10 cellular contexts compared by ENCODE assay signal in the genomic region with DNA sequence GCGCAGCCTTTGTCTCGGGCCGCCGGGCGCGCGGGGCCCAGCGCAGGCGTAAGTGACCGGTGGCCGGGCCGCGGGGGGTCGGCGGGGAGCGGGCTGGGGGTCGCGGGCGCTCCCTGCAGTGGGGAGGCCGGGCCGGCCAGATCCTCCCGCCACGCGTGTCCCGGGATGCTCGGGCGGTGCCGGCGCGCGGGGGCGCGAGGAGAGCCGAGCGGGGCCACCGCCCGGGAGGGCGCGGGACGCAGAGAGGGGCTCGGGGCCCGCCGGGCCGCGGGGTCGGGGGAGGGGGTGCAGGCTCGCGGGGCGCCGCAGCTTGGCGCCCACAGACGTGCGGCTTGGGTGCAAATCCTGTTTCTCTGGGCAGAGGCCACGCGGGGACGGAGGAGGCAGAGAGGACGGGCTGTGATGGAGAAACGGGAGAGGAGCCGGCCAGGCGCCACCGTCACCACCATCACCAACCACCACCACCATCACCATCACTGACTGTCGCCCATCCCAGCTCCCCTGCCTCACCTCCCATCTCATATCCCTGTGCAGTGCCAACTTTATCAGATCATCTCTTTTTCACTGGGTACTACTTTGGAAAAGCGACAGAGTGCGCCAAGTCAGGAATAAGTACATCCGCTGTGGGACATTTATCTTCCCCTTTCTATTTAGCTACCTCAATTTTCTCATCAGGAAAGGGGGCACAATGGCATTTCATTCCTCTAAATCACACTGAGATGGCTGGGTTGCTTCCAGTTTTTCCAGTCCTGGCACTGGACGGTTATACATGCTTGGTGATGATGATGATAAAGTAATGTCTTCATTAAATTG.
DNase-seq lines count a peak whose midpoint lies in the region; ATAC-seq and TF ChIP-seq lines count a peak whose summit lies in the region.
"Had no signal": no experiment of that assay in that cellular context is flagged by ENCODE, and none has a peak within 500 bp of the region (broad histone marks: within the 10 kb centered on the region; RNA-seq: fewer than 3 reads in every experiment).

No MANE protein-coding gene starts in this region.

- no peaks in the 10 kb centered on the region for H3K36me3 Mint-ChIP-seq in activated T-cell treated with anti-CD3 and anti-CD28 coated beads, Interleukin-2, amount 50 U/mL, for 4 hours (ENCODE audit: insufficient read depth)

- TF ChIP-seq EP300 in suprapubic skin (IDR thresholded peaks at IDR 0.05), result no peak

- no peaks in the 10 kb centered on the region for H3K4me1 ChIP-seq in Peyer's patch
- H3K4me1 ChIP-seq in iPS DF 6.9 (ENCODE audit: control insufficient read depth, insufficient read depth, low read length), result no peaks in the 10 kb centered on the region
- peaks cover 18% of the 10 kb centered on the region for H3K4me1 ChIP-seq in suprapubic skin

- peaks cover 0 to 10% of the 10 kb centered on the region in 2 donors for H3K27me3 ChIP-seq in Peyer's patch
- H3K27me3 ChIP-seq in iPS DF 6.9 (ENCODE audit: control insufficient read depth, insufficient read depth, low read length), result no peaks in the 10 kb centered on the region
- peaks cover 37% of the 10 kb centered on the region for H3K27me3 ChIP-seq in suprapubic skin

- WGBS in iPS DF 6.9 (ENCODE audit: insufficient coverage, insufficient read length), result no CpG with 5 or more reads among the region's 66 CpGs
- WGBS in suprapubic skin, result 6% methylated on average over 20 of the region's 66 CpGs

- no peaks in the 10 kb centered on the region for H3K9me3 Mint-ChIP-seq in activated T-cell treated with anti-CD3 and anti-CD28 coated beads, Interleukin-2, amount 50 U/mL, for 4 hours

- H3K27me3 Mint-ChIP-seq in activated T-cell treated with anti-CD3 and anti-CD28 coated beads, Interleukin-2, amount 50 U/mL, for 4 hours (ENCODE audit: low read depth), result peaks cover 45% of the 10 kb centered on the region

- TF ChIP-seq POLR2A in Peyer's patch (IDR thresholded peaks at IDR 0.05) (no peak), suprapubic skin (IDR thresholded peaks at IDR 0.05) (no peak)

- H3K4me1 Mint-ChIP-seq in activated T-cell treated with anti-CD3 and anti-CD28 coated beads, Interleukin-2, amount 50 U/mL, for 4 hours (ENCODE audit: low read depth), result peaks cover 13% of the 10 kb centered on the region

- H3K9me3 ChIP-seq in Peyer's patch (no peaks in the 10 kb centered on the region), iPS DF 6.9 (ENCODE audit: control insufficient read depth, insufficient read depth, low read length) (no peaks in the 10 kb centered on the region), suprapubic skin (no peaks in the 10 kb centered on the region)

- peak overlapping the region; percentile 25 to 53 (median 43) for H3K4me3 ChIP-seq in Peyer's patch
- H3K4me3 ChIP-seq in iPS DF 6.9 (ENCODE audit: low read length), result peak overlapping the region; percentile 50; the same call in 1 of the 2 replicates
- H3K4me3 ChIP-seq in suprapubic skin, result peak overlapping the region; percentile 55

- peak; percentile 29 to 45 for ATAC-seq in activated T-cell treated with anti-CD3 and anti-CD28 coated beads, Interleukin-2, amount 50 U/mL, for 4 hours

- TF ChIP-seq CTCF in Peyer's patch (IDR thresholded peaks at IDR 0.05), result no peak
- no peak for TF ChIP-seq CTCF in suprapubic skin (IDR thresholded peaks at IDR 0.05)

- no peak for DNase-seq in activated T-cell treated with anti-CD3 and anti-CD28 coated beads, Interleukin-2, amount 50 U/mL, for 4 hours
- DNase-seq in activated T-cell treated with anti-CD3 and anti-CD28 coated beads, Interleukin-2, amount 50 U/mL, for 1 hour, result no peak
- no peak for DNase-seq in Peyer's patch
- DNase-seq in iPS DF 6.9 (ENCODE audit: low read depth, low spot score), result no peak
- DNase-seq in suprapubic skin (ENCODE audit: low spot score in 2 of 2), result no peak
- no peak for DNase-seq in NCI-H2227 (lab: John Stamatoyannopoulos, UW; ENCODE audit: unreplicated experiment)
- DNase-seq in stimulated activated CD4-positive, alpha-beta T cell treated with anti-CD3 and anti-CD28 coated beads, Interleukin-4, amount 100 ng/mL, for 1 hour, result no peak
- no peak for DNase-seq in DMS79 treated with DMSO at 0.1 percent for 48 hours (lab: John Stamatoyannopoulos, UW)
- DNase-seq: DMS79, NCI-H446 had no signal

- H3K27ac ChIP-seq in Peyer's patch, result no peak overlapping the region
- H3K27ac ChIP-seq in iPS DF 6.9 (ENCODE audit: low read length), result no peak overlapping the region
- no peak overlapping the region for H3K27ac ChIP-seq in suprapubic skin

- H3K36me3 ChIP-seq in Peyer's patch (no peaks in the 10 kb centered on the region), iPS DF 6.9 (ENCODE audit: control insufficient read depth, insufficient read depth, low read length) (no peaks in the 10 kb centered on the region), suprapubic skin (no peaks in the 10 kb centered on the region)

- peak overlapping the region; percentile 72 for H3K4me3 Mint-ChIP-seq in activated T-cell treated with anti-CD3 and anti-CD28 coated beads, Interleukin-2, amount 50 U/mL, for 4 hours
